ENCODE assay signal across 20 cellular contexts in genomic region chr3:195075941-195076875, GRCh38.
DNase-seq lines count a peak whose midpoint lies in the region; ATAC-seq, FAIRE-seq and TF ChIP-seq lines count a peak whose summit lies in the region.
"Had no signal": no experiment of that assay in that cellular context is flagged by ENCODE, and none has a peak within 500 bp of the region (broad histone marks: within the 10 kb centered on the region; RNA-seq: fewer than 3 reads in every experiment).

No MANE protein-coding gene starts in this region.

- TF ChIP-seq POLR2A in right lobe of liver (IDR thresholded peaks at IDR 0.05) (no peak), HepG2 (IDR thresholded peaks at IDR 0.05; ENCODE audit: insufficient read depth in 1 of 2, low read depth in 2 of 2, low read length in 2 of 2) (no peak)

- H3K4me3 ChIP-seq in right lobe of liver (no peak overlapping the region), HepG2 (replicated peaks in 1 of 3; ENCODE audit: insufficient read depth in 1 of 3, low read depth in 2 of 3, low read length in 3 of 3) (no peak overlapping the region), right cardiac atrium (ENCODE audit: low read length) (no peak overlapping the region), upper lobe of right lung (no peak overlapping the region)
- H3K4me3 ChIP-seq: esophagus squamous epithelium had no signal

- H3K79me2 ChIP-seq in HepG2 (ENCODE audit: insufficient read depth, low read length): no peaks in the 10 kb centered on the region
- H3K79me2 ChIP-seq: parathyroid adenoma had no signal

- intact Hi-C loops in right lobe of liver (cut with DNase I) (no loop called here), HepG2 (cut with micrococcal nuclease; ENCODE audit: unreplicated experiment) (no loop called here), right cardiac atrium (cut with DNase I) (no loop called here), upper lobe of right lung (cut with DNase I) (no loop called here)

- in situ Hi-C loops in HepG2 (cut with HindIII; ENCODE audit: extremely low pct_ligation_motif_present, low pct_unique_long_range_greater_than_20kb): no loop called here

- CTCF ChIA-PET in HepG2 (lab: Yijun Ruan, JAX; ENCODE audit: low intra/inter-chr PET ratio, low total read pairs): no interaction called here

- H3K4me1 ChIP-seq in right lobe of liver (no peaks in the 10 kb centered on the region), HepG2 (ENCODE audit: insufficient read depth, low read length) (no peaks in the 10 kb centered on the region), right cardiac atrium (ENCODE audit: control insufficient read depth, insufficient read depth, low read length) (peaks cover 6% of the 10 kb centered on the region), upper lobe of right lung (peaks cover 8% of the 10 kb centered on the region)

- 100% methylated on average over 7 of the region's 35 CpGs for WGBS in right lobe of liver (ENCODE audit: insufficient coverage, low coverage, low lambda C conversion rate, missing lambda C conversion rate)
- 96% methylated on average over 24 of the region's 35 CpGs for WGBS in HepG2 (ENCODE audit: low lambda C conversion rate)
- WGBS in right cardiac atrium: 84% methylated on average over 35 of the region's 35 CpGs

- ATAC-seq in right lobe of liver: no peak
- no peak for ATAC-seq in HepG2
- ATAC-seq in right cardiac atrium: no peak
- ATAC-seq in upper lobe of right lung: no peak
- no peak for ATAC-seq in HG03521 (IDR thresholded peaks at IDR 0.05; ENCODE audit: unreplicated experiment)
- ATAC-seq: effector memory CD8-positive, alpha-beta T cell had no signal

- H4K20me1 ChIP-seq in HepG2 (ENCODE audit: insufficient read depth, low read length): no peaks in the 10 kb centered on the region

- peak; percentile 7 to 45 (median 40) for DNase-seq in right lobe of liver
- no peak for DNase-seq in HepG2 (ENCODE audit: low spot score)
- DNase-seq in NCI-H2171 treated with DMSO at 0.1 percent for 48 hours (lab: John Stamatoyannopoulos, UW): peak; percentile 61
- peak; percentile 3 to 37 (median 25) for DNase-seq in right cardiac atrium
- peak; percentile 53 for DNase-seq in upper lobe of right lung
- DNase-seq in SIG-M5 treated with dmso at 0.1 percent for 504 hours (lab: John Stamatoyannopoulos, UW; ENCODE audit: unreplicated experiment): no peak
- DNase-seq in NCI-H2081 treated with DMSO at 0.1 percent for 48 hours (lab: John Stamatoyannopoulos, UW): no peak
- DNase-seq: activated CD8-positive, alpha-beta memory T cell treated with anti-CD3 and anti-CD28 coated beads for 24 hours; activated naive CD4-positive, alpha-beta T cell treated with anti-CD3 and anti-CD28 coated beads, Interleukin-2, amount 10 ng/mL, durations not matched to agents 7 days and 5 days; activated T-cell treated with anti-CD3 and anti-CD28 coated beads, Interleukin-2, amount 50 U/mL, for 48 hours; effector memory CD8-positive, alpha-beta T cell; esophagus squamous epithelium; Karpas-422; NCI-H1092 treated with DMSO at 0.1 percent for 48 hours; PC-3; small intestine; stimulated activated CD4-positive, alpha-beta T cell treated with anti-CD3 and anti-CD28 coated beads, Interleukin-4, amount 100 ng/mL, for 4 hours; substantia nigra had no signal

- H3K27ac ChIP-seq in right lobe of liver: no peak overlapping the region
- no peak overlapping the region for H3K27ac ChIP-seq in HepG2 (ENCODE audit: extremely low read length, insufficient read depth, low read length)
- H3K27ac ChIP-seq in right cardiac atrium (ENCODE audit: low read length): no peak overlapping the region
- no peak overlapping the region for H3K27ac ChIP-seq in upper lobe of right lung
- H3K27ac ChIP-seq: esophagus squamous epithelium, parathyroid adenoma had no signal

- no peak overlapping the region for H2AFZ ChIP-seq in HepG2 (ENCODE audit: low read length)
- H2AFZ ChIP-seq: parathyroid adenoma had no signal

- no peak for FAIRE-seq in HepG2 (lab: Jason Lieb, UNC)
- FAIRE-seq: small intestine had no signal

- H3K36me3 ChIP-seq in right lobe of liver (no peaks in the 10 kb centered on the region), HepG2 (replicated peaks in 1 of 2; ENCODE audit: control insufficient read depth in 1 of 2, insufficient read depth in 2 of 2, low read length in 2 of 2) (0 out of 5 replicates have a peak, but pooled peaks cover 0 to 2% of the 10 kb centered on the region in 2 experiments), upper lobe of right lung (no peaks in the 10 kb centered on the region)
- H3K36me3 ChIP-seq: esophagus squamous epithelium had no signal

- no peak for TF ChIP-seq CTCF in right lobe of liver (IDR thresholded peaks at IDR 0.05)
- TF ChIP-seq CTCF in HepG2 (CRISPR knock-in tag; IDR thresholded peaks at IDR 0.05): no peak
- TF ChIP-seq CTCF in upper lobe of right lung (IDR thresholded peaks at IDR 0.05): no peak

- no peak for TF ChIP-seq RAD21 in HepG2 (CRISPR knock-in tag; IDR thresholded peaks at IDR 0.05)

- no TSS peak for BruUV-seq in HepG2 (replicated peaks; lab: Mats Ljungman, UMichigan)

- H3K27me3 ChIP-seq in right lobe of liver: no peaks in the 10 kb centered on the region
- no peaks in the 10 kb centered on the region for H3K27me3 ChIP-seq in HepG2 (ENCODE audit: control insufficient read depth in 1 of 2, insufficient read depth in 2 of 2, low read length in 2 of 2)
- H3K27me3 ChIP-seq in right cardiac atrium (ENCODE audit: control insufficient read depth, insufficient read depth): no peaks in the 10 kb centered on the region
- H3K27me3 ChIP-seq in upper lobe of right lung: no peaks in the 10 kb centered on the region
- H3K27me3 ChIP-seq: esophagus squamous epithelium had no signal

- TF ChIP-seq EP300 in HepG2 (IDR thresholded peaks at IDR 0.05; ENCODE audit: low read depth in 2 of 2, low read length in 2 of 2): no peak
- TF ChIP-seq EP300 in HepG2 (CRISPR knock-in tag; IDR thresholded peaks at IDR 0.05; ENCODE audit: borderline replicate concordance): no peak

- no peak overlapping the region for H3K4me2 ChIP-seq in HepG2 (ENCODE audit: low read depth, low read length)

- no peaks in the 10 kb centered on the region for H3K9me3 ChIP-seq in right lobe of liver
- no peaks in the 10 kb centered on the region for H3K9me3 ChIP-seq in HepG2 (ENCODE audit: low read length)
- H3K9me3 ChIP-seq in right cardiac atrium (ENCODE audit: control insufficient read depth, low read length): no peaks in the 10 kb centered on the region
- no peaks in the 10 kb centered on the region for H3K9me3 ChIP-seq in upper lobe of right lung
- H3K9me3 ChIP-seq: esophagus squamous epithelium had no signal

- POLR2A ChIA-PET in HepG2 (lab: Yijun Ruan, JAX): no interaction called here

- H3K9ac ChIP-seq in HepG2 (ENCODE audit: insufficient read depth, low read depth, low read length): no peak overlapping the region
- H3K9ac ChIP-seq: parathyroid adenoma had no signal

TF ChIP-seq in HepG2, 621 proteins besides CTCF, POLR2A, EP300 and RAD21:
- TF ChIP-seq ZNF253 (CRISPR knock-in tag; IDR thresholded peaks at IDR 0.05; ENCODE audit: borderline replicate concordance): no peak

Comparison
In these comparisons a context has a peak if more than half of its experiments do, and no peak if none do; other contexts are left out.
1. DNase-seq: peak in right lobe of liver (3 of 3), NCI-H2171 treated with DMSO at 0.1 percent for 48 hours (single experiment), right cardiac atrium (3 of 3) and upper lobe of right lung (single experiment); none in HepG2 (single experiment), SIG-M5 treated with dmso at 0.1 percent for 504 hours (single experiment) and NCI-H2081 treated with DMSO at 0.1 percent for 48 hours (single experiment).